In the genomic region with DNA sequence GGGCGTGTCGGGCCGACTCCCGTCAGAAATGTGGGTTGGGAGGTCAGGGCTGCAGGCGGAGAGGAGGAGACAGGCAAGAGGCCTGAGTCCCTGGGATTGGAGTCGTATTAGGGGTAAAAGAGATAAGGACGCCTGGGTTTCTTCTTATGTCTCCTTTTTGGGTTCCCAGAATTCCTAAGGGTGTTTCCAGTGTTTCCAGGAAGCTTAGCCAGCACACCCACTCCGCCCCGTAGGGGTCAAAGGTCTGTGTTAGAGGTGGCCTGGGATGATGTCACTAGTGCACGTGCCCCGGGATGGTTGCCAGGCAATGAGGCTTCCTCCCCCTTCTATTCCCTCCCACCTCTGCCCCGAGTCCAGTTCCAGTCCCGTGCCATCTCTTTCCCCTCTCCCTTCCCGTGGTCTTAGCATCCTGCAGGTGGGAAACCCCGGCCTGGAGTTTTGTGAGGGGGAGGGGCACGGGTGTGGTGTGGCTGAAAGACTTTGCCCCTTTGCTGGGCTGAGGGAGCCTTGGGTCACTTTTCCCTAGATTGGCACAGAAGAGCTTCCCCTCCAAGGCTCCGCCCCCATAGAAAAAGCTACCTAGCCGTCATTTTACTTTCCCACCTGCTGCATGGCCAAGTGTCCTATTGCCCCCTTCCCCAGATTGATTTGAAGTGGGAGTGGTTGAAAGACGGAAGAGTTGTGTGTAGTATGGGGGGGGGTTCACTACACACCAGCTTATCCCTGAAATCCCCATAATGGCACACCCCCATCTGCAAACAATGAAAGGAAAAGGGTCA, we compare ENCODE assay signal across 1 cellular context.
A peak's percentile ranks its signal among the peaks of the same experiment; 100 is the strongest.
TF ChIP-seq lines count a peak whose summit lies in the region.

No MANE protein-coding gene starts in this region.

TF ChIP-seq in K562, 482 proteins besides CTCF, POLR2A, EP300 and RAD21 (continued from another document and continues in another):
- no peak for TF ChIP-seq ETS1 (conservative IDR thresholded peaks at IDR 0.05; ENCODE audit: control insufficient read depth, low read depth, low read length)
- TF ChIP-seq, protein P1, sequence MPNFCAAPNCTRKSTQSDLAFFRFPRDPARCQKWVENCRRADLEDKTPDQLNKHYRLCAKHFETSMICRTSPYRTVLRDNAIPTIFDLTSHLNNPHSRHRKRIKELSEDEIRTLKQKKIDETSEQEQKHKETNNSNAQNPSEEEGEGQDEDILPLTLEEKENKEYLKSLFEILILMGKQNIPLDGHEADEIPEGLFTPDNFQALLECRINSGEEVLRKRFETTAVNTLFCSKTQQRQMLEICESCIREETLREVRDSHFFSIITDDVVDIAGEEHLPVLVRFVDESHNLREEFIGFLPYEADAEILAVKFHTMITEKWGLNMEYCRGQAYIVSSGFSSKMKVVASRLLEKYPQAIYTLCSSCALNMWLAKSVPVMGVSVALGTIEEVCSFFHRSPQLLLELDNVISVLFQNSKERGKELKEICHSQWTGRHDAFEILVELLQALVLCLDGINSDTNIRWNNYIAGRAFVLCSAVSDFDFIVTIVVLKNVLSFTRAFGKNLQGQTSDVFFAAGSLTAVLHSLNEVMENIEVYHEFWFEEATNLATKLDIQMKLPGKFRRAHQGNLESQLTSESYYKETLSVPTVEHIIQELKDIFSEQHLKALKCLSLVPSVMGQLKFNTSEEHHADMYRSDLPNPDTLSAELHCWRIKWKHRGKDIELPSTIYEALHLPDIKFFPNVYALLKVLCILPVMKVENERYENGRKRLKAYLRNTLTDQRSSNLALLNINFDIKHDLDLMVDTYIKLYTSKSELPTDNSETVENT (CRISPR knock-in tag; IDR thresholded peaks at IDR 0.05) = no peak
- TF ChIP-seq ZNF384 (IDR thresholded peaks at IDR 0.05; ENCODE audit: low read depth, low read length) = peak; percentile 14; the same call in 1 of the 2 replicates
- TF ChIP-seq TBL1XR1 (IDR thresholded peaks at IDR 0.05; ENCODE audit: low read length in 2 of 2) = peak in 1 of 2 experiments; percentile 79; a peak in 2 of 4 replicates
- no peak for TF ChIP-seq TCF7L2 (IDR thresholded peaks at IDR 0.05; ENCODE audit: low read depth, low read length)
- no peak for TF ChIP-seq HNRNPLL (IDR thresholded peaks at IDR 0.05; ENCODE audit: low read depth, low read length, poor library complexity, severe bottlenecking)
- TF ChIP-seq ATF1 (CRISPR knock-in tag; IDR thresholded peaks at IDR 0.05) = no peak
- peak; percentile 91 for TF ChIP-seq ATF1 (tag; IDR thresholded peaks at IDR 0.05)
- TF ChIP-seq BACH1 (tag; IDR thresholded peaks at IDR 0.05) = no peak
- no peak for TF ChIP-seq KDM5B (IDR thresholded peaks at IDR 0.05; ENCODE audit: insufficient replicate concordance, low read depth, low read length)
- no peak for TF ChIP-seq ZNF561 (CRISPR knock-in tag; conservative IDR thresholded peaks at IDR 0.05)
- TF ChIP-seq IRF1 (CRISPR knock-in tag; IDR thresholded peaks at IDR 0.05; ENCODE audit: borderline replicate concordance) = no peak
- TF ChIP-seq ZNF586 (CRISPR knock-in tag; conservative IDR thresholded peaks at IDR 0.05) = no peak
- no peak for TF ChIP-seq PBX2 (CRISPR knock-in tag; IDR thresholded peaks at IDR 0.05; ENCODE audit: low read depth)
- TF ChIP-seq PBX2 (tag; conservative IDR thresholded peaks at IDR 0.05; ENCODE audit: low read depth) = no peak; the same call in 1 of the 2 replicates
- no peak for TF ChIP-seq SMC3 (conservative IDR thresholded peaks at IDR 0.05; ENCODE audit: insufficient read depth, low read depth, low read length)
- TF ChIP-seq SMAD1 (IDR thresholded peaks at IDR 0.05; ENCODE audit: low read depth, low read length, partially characterized antibody) = no peak
- no peak for TF ChIP-seq PTBP1 (IDR thresholded peaks at IDR 0.05; ENCODE audit: low read depth, low read length)
- TF ChIP-seq RFX5 (IDR thresholded peaks at IDR 0.05; ENCODE audit: low read depth, low read length) = peak; percentile 72; the same call in 1 of the 2 replicates
- TF ChIP-seq, protein P2, sequence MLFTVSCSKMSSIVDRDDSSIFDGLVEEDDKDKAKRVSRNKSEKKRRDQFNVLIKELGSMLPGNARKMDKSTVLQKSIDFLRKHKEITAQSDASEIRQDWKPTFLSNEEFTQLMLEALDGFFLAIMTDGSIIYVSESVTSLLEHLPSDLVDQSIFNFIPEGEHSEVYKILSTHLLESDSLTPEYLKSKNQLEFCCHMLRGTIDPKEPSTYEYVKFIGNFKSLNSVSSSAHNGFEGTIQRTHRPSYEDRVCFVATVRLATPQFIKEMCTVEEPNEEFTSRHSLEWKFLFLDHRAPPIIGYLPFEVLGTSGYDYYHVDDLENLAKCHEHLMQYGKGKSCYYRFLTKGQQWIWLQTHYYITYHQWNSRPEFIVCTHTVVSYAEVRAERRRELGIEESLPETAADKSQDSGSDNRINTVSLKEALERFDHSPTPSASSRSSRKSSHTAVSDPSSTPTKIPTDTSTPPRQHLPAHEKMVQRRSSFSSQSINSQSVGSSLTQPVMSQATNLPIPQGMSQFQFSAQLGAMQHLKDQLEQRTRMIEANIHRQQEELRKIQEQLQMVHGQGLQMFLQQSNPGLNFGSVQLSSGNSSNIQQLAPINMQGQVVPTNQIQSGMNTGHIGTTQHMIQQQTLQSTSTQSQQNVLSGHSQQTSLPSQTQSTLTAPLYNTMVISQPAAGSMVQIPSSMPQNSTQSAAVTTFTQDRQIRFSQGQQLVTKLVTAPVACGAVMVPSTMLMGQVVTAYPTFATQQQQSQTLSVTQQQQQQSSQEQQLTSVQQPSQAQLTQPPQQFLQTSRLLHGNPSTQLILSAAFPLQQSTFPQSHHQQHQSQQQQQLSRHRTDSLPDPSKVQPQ (CRISPR knock-in tag; IDR thresholded peaks at IDR 0.05; ENCODE audit: borderline replicate concordance) = no peak
- TF ChIP-seq EWSR1 (IDR thresholded peaks at IDR 0.05; ENCODE audit: borderline replicate concordance, low read depth, partially characterized antibody) = no peak
- TF ChIP-seq ZNF398 (CRISPR knock-in tag; IDR thresholded peaks at IDR 0.05) = no peak
- peak; percentile 65 for TF ChIP-seq STAT5A (IDR thresholded peaks at IDR 0.05; ENCODE audit: borderline replicate concordance, low read length)
- TF ChIP-seq POLR2AphosphoS2 (IDR thresholded peaks at IDR 0.05; ENCODE audit: low read length) = no peak
- 0 out of 2 replicates have a peak, but pooled peaks have one; percentile 20 for TF ChIP-seq MEF2A (IDR thresholded peaks at IDR 0.05; ENCODE audit: control insufficient read depth, low read depth, low read length)
- no peak for TF ChIP-seq CBX8 (IDR thresholded peaks at IDR 0.05; ENCODE audit: borderline replicate concordance, extremely low read depth, low read depth, low read length, poor library complexity, severe bottlenecking)
- peak; percentile 80 for TF ChIP-seq EGR1 (conservative IDR thresholded peaks at IDR 0.05)
- no peak for TF ChIP-seq ZC3H4 (CRISPR knock-in tag; IDR thresholded peaks at IDR 0.05; ENCODE audit: borderline replicate concordance)
- TF ChIP-seq COPS2 (conservative IDR thresholded peaks at IDR 0.05) = no peak
- no peak for TF ChIP-seq HDAC8 (tag; IDR thresholded peaks at IDR 0.05)
- no peak for TF ChIP-seq PCBP2 (IDR thresholded peaks at IDR 0.05; ENCODE audit: low read depth, low read length, poor library complexity, severe bottlenecking)
- TF ChIP-seq ZNF124 (CRISPR knock-in tag; IDR thresholded peaks at IDR 0.05) = no peak
- TF ChIP-seq USF1 (CRISPR knock-in tag; IDR thresholded peaks at IDR 0.05) = peak; percentile 93
- TF ChIP-seq SP1 (CRISPR knock-in tag; IDR thresholded peaks at IDR 0.05) = peak; percentile 93
- no peak for TF ChIP-seq HLTF (IDR thresholded peaks at IDR 0.05)
- TF ChIP-seq E2F5 (CRISPR knock-in tag; IDR thresholded peaks at IDR 0.05) = no peak
- TF ChIP-seq ZNF316 (IDR thresholded peaks at IDR 0.05) = no peak
- no peak for TF ChIP-seq POLR2AphosphoS5 (IDR thresholded peaks at IDR 0.05; ENCODE audit: control insufficient read depth, insufficient read depth, low read depth, low read length)
- TF ChIP-seq POLR2B (IDR thresholded peaks at IDR 0.05; ENCODE audit: low read depth, partially characterized antibody) = no peak
- no peak for TF ChIP-seq CCAR2 (IDR thresholded peaks at IDR 0.05; ENCODE audit: low read depth, low read length)
- no peak for TF ChIP-seq ZNF449 (CRISPR knock-in tag; IDR thresholded peaks at IDR 0.05)
- TF ChIP-seq TCFL5 (CRISPR knock-in tag; conservative IDR thresholded peaks at IDR 0.05) = no peak
- no peak for TF ChIP-seq KAT8 (IDR thresholded peaks at IDR 0.05; ENCODE audit: low read depth)
